Comparison of ENCODE assay signal across 25 cellular contexts in genomic region chr22:22995166-22995565, GRCh38.
DNase-seq lines count a peak whose midpoint lies in the region; ATAC-seq and TF ChIP-seq lines count a peak whose summit lies in the region.
"Had no signal": no experiment of that assay in that cellular context is flagged by ENCODE, and none has a peak within 500 bp of the region (broad histone marks: within the 10 kb centered on the region; RNA-seq: fewer than 3 reads in every experiment).

No MANE protein-coding gene starts in this region.

- H3K4me3 Mint-ChIP-seq in natural killer cell: no peak overlapping the region
- H3K4me3 Mint-ChIP-seq in activated T-cell treated with anti-CD3 and anti-CD28 coated beads, Interleukin-2, amount 50 U/mL, for 24 hours: no peak overlapping the region
- H3K4me3 Mint-ChIP-seq: activated CD8-positive, alpha-beta memory T cell treated with anti-CD3 and anti-CD28 coated beads, Interleukin-2, amount 10 ng/mL, durations not matched to agents 7 days and 5 days; activated naive CD8-positive, alpha-beta T cell treated with anti-CD3 and anti-CD28 coated beads, Interleukin-2, amount 50 U/mL, for 24 hours; effector memory CD8-positive, alpha-beta T cell; nephron progenitor cell; T-helper 17 cell had no signal

- peaks cover 13 to 46% of the 10 kb centered on the region in 2 donors for H3K27me3 Mint-ChIP-seq in natural killer cell (ENCODE audit: low read depth in 2 of 2)
- H3K27me3 Mint-ChIP-seq in activated T-cell treated with anti-CD3 and anti-CD28 coated beads, Interleukin-2, amount 50 U/mL, for 24 hours: peaks cover 62% of the 10 kb centered on the region

- peaks cover 41% of the 10 kb centered on the region for H3K36me3 Mint-ChIP-seq in natural killer cell
- no peaks in the 10 kb centered on the region for H3K36me3 Mint-ChIP-seq in activated T-cell treated with anti-CD3 and anti-CD28 coated beads, Interleukin-2, amount 50 U/mL, for 24 hours (ENCODE audit: low read depth)

- intact Hi-C loops in natural killer cell (cut with micrococcal nuclease): no loop called here

- peak; percentile 0 for DNase-seq in DMS53 (lab: John Stamatoyannopoulos, UW)
- no peak for DNase-seq in DMS53 treated with DMSO at 0.1 percent for 48 hours (lab: John Stamatoyannopoulos, UW; ENCODE audit: unreplicated experiment)
- DNase-seq in COR-L47 (lab: John Stamatoyannopoulos, UW): peak; percentile 53
- DNase-seq in NCI-H146 (lab: John Stamatoyannopoulos, UW): peak; percentile 13
- peak; percentile 37 for DNase-seq in RPMI8226
- DNase-seq in dedifferentiated amniotic fluid mesenchymal stem cell (ENCODE audit: extremely low spot score): no peak
- no peak for DNase-seq in natural killer cell
- no peak for DNase-seq in activated T-cell treated with anti-CD3 and anti-CD28 coated beads, Interleukin-2, amount 50 U/mL, for 24 hours
- DNase-seq: activated CD8-positive, alpha-beta memory T cell treated with anti-CD3 and anti-CD28 coated beads, Interleukin-2, amount 10 ng/mL, durations not matched to agents 7 days and 5 days; activated gamma-delta T cell treated with Interleukin-2 at 50 U/mL for 16 hours; activated naive CD8-positive, alpha-beta T cell treated with anti-CD3 and anti-CD28 coated beads, Interleukin-2, amount 50 U/mL, for 24 hours; activated T-cell treated with anti-CD3 and anti-CD28 coated beads, Interleukin-2, amount 50 U/mL, for 48 hours; Caco-2; DMS79 treated with DMSO at 0.1 percent for 48 hours; effector memory CD8-positive, alpha-beta T cell; GF-D8; GM23248; hypothalamus; left cardiac atrium; mammary epithelial cell; NCI-H187; NCI-H226; nephron progenitor cell; stimulated activated naive CD4-positive, alpha-beta T cell treated with Interleukin-2 at 50 U/mL for 16 hours; T-helper 17 cell had no signal

- ATAC-seq in natural killer cell: no peak
- ATAC-seq: activated CD8-positive, alpha-beta memory T cell treated with anti-CD3 and anti-CD28 coated beads, Interleukin-2, amount 10 ng/mL, durations not matched to agents 7 days and 5 days; activated naive CD8-positive, alpha-beta T cell treated with anti-CD3 and anti-CD28 coated beads, Interleukin-2, amount 50 U/mL, for 24 hours; effector memory CD8-positive, alpha-beta T cell; left cardiac atrium; T-helper 17 cell had no signal

- H3K27ac Mint-ChIP-seq in natural killer cell: no peak overlapping the region
- H3K27ac Mint-ChIP-seq in activated T-cell treated with anti-CD3 and anti-CD28 coated beads, Interleukin-2, amount 50 U/mL, for 24 hours: no peak overlapping the region
- H3K27ac Mint-ChIP-seq: activated CD8-positive, alpha-beta memory T cell treated with anti-CD3 and anti-CD28 coated beads, Interleukin-2, amount 10 ng/mL, durations not matched to agents 7 days and 5 days; activated naive CD8-positive, alpha-beta T cell treated with anti-CD3 and anti-CD28 coated beads, Interleukin-2, amount 50 U/mL, for 24 hours; nephron progenitor cell; T-helper 17 cell had no signal

- no peak for TF ChIP-seq CTCF in natural killer cell (IDR thresholded peaks at IDR 0.05)

- H3K4me1 Mint-ChIP-seq in natural killer cell: no peaks in the 10 kb centered on the region
- no peaks in the 10 kb centered on the region for H3K4me1 Mint-ChIP-seq in activated T-cell treated with anti-CD3 and anti-CD28 coated beads, Interleukin-2, amount 50 U/mL, for 24 hours (ENCODE audit: low read depth)
- H3K4me1 Mint-ChIP-seq: activated CD8-positive, alpha-beta memory T cell treated with anti-CD3 and anti-CD28 coated beads, Interleukin-2, amount 10 ng/mL, durations not matched to agents 7 days and 5 days; activated naive CD8-positive, alpha-beta T cell treated with anti-CD3 and anti-CD28 coated beads, Interleukin-2, amount 50 U/mL, for 24 hours; nephron progenitor cell; T-helper 17 cell had no signal

- peaks cover 11 to 18% of the 10 kb centered on the region in 2 donors for H3K9me3 Mint-ChIP-seq in natural killer cell
- H3K9me3 Mint-ChIP-seq in activated T-cell treated with anti-CD3 and anti-CD28 coated beads, Interleukin-2, amount 50 U/mL, for 24 hours: peaks cover 21% of the 10 kb centered on the region

Comparison
In these comparisons a context has a peak if more than half of its experiments do, and no peak if none do; other contexts are left out.
1. DNase-seq: peak in DMS53 (single experiment), COR-L47 (single experiment), NCI-H146 (single experiment) and RPMI8226 (single experiment); none in DMS53 treated with DMSO at 0.1 percent for 48 hours (single experiment), dedifferentiated amniotic fluid mesenchymal stem cell (single experiment), natural killer cell (single experiment) and activated T-cell treated with anti-CD3 and anti-CD28 coated beads, Interleukin-2, amount 50 U/mL, for 24 hours (single experiment).